ENCODE assay signal across 4 cellular contexts in genomic region chr1:2690180-2690579, GRCh38. TPM values are rescaled to one million over a fixed set of nuclear protein-coding genes. Genes with fewer than 3 reads are reported as not detected.
"Had no signal": no experiment of that assay in that cellular context is flagged by ENCODE, and none has a peak within 500 bp of the region (broad histone marks: within the 10 kb centered on the region; RNA-seq: fewer than 3 reads in every experiment).

No MANE protein-coding gene starts in this region.

RNA-seq across cellular contexts. Expression of gene MMEL1, which starts 57.4 kb away (rescaled TPM):
- total RNA-seq: K562, M059J, PC-3, SJSA1 had no signal
- polyA plus RNA-seq: K562 had no signal
